In the genomic region with DNA sequence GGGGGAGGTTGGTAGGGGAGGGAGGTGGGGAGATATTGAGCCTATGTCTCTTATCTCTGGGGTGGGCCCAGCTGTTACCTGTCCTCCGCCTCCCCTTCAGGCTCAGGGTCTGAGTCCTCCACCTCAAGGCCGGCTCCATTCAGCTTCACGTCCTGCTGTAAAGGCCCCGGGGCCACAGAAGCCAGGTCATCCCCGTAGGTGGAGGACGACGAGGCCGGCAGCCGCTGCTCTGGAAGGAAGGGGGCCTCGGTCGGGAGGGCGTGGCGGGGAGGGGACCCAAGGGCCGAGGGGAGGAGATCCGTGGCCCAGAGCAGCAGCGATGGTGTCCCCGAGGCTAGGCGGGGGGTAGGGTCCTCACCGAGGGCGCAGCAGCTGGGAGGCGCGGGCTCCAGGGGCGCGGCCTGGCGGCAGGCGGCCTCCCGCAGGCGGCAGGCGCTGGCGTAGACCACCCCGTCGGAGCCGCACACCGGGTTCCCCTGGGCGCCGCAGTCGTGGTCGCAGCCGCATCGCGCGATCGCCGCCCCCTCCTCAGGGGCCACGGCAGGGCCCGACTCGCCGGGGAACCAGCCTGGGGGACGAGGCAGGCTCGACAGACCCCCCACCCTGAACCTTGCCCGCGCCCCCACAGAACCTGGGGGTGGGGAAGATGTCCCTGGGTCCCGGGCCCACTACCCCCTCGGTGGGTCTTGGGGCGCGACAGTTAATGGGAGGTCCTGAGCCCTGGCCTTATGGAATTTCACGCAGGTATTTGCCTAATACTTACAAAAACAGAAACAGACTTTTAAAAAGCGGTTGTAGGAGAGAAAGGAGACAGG, we compare ENCODE assay signal across 1 cellular context.
A peak's percentile ranks its signal among the peaks of the same experiment; 100 is the strongest.
TF ChIP-seq lines count a peak whose summit lies in the region.

No MANE protein-coding gene starts in this region.

TF ChIP-seq in HepG2, 621 proteins besides CTCF, POLR2A, EP300 and RAD21 (continues in another document):
- TF ChIP-seq, protein P1, sequence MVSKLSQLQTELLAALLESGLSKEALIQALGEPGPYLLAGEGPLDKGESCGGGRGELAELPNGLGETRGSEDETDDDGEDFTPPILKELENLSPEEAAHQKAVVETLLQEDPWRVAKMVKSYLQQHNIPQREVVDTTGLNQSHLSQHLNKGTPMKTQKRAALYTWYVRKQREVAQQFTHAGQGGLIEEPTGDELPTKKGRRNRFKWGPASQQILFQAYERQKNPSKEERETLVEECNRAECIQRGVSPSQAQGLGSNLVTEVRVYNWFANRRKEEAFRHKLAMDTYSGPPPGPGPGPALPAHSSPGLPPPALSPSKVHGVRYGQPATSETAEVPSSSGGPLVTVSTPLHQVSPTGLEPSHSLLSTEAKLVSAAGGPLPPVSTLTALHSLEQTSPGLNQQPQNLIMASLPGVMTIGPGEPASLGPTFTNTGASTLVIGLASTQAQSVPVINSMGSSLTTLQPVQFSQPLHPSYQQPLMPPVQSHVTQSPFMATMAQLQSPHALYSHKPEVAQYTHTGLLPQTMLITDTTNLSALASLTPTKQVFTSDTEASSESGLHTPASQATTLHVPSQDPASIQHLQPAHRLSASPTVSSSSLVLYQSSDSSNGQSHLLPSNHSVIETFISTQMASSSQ (IDR thresholded peaks at IDR 0.05; ENCODE audit: low read depth), result no peak
- TF ChIP-seq, protein P1 (CRISPR knock-in tag; IDR thresholded peaks at IDR 0.05; ENCODE audit: borderline replicate concordance), result no peak
- no peak for TF ChIP-seq MNT (IDR thresholded peaks at IDR 0.05)
- no peak for TF ChIP-seq MAX (IDR thresholded peaks at IDR 0.05)
- TF ChIP-seq U2AF2 (IDR thresholded peaks at IDR 0.05; ENCODE audit: low read depth, low read length), result no peak
- no peak for TF ChIP-seq NONO (IDR thresholded peaks at IDR 0.05)
- TF ChIP-seq NONO (CRISPR knock-in tag; conservative IDR thresholded peaks at IDR 0.05), result no peak
- TF ChIP-seq, protein P2, sequence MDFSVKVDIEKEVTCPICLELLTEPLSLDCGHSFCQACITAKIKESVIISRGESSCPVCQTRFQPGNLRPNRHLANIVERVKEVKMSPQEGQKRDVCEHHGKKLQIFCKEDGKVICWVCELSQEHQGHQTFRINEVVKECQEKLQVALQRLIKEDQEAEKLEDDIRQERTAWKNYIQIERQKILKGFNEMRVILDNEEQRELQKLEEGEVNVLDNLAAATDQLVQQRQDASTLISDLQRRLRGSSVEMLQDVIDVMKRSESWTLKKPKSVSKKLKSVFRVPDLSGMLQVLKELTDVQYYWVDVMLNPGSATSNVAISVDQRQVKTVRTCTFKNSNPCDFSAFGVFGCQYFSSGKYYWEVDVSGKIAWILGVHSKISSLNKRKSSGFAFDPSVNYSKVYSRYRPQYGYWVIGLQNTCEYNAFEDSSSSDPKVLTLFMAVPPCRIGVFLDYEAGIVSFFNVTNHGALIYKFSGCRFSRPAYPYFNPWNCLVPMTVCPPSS (IDR thresholded peaks at IDR 0.05), result no peak
- no peak for TF ChIP-seq ZSCAN20 (CRISPR knock-in tag; IDR thresholded peaks at IDR 0.05; ENCODE audit: borderline replicate concordance)
- no peak for TF ChIP-seq CEBPG (CRISPR knock-in tag; IDR thresholded peaks at IDR 0.05)
- no peak for TF ChIP-seq ELF3 (CRISPR knock-in tag; IDR thresholded peaks at IDR 0.05)
- TF ChIP-seq PHB2 (IDR thresholded peaks at IDR 0.05; ENCODE audit: partially characterized antibody), result no peak
- no peak for TF ChIP-seq PLRG1 (conservative IDR thresholded peaks at IDR 0.05)
- TF ChIP-seq, protein P3, sequence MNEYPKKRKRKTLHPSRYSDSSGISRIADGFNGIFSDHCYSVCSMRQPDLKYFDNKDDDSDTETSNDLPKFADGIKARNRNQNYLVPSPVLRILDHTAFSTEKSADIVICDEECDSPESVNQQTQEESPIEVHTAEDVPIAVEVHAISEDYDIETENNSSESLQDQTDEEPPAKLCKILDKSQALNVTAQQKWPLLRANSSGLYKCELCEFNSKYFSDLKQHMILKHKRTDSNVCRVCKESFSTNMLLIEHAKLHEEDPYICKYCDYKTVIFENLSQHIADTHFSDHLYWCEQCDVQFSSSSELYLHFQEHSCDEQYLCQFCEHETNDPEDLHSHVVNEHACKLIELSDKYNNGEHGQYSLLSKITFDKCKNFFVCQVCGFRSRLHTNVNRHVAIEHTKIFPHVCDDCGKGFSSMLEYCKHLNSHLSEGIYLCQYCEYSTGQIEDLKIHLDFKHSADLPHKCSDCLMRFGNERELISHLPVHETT (CRISPR knock-in tag; conservative IDR thresholded peaks at IDR 0.05), result no peak
- no peak for TF ChIP-seq ELF4 (CRISPR knock-in tag; IDR thresholded peaks at IDR 0.05; ENCODE audit: borderline replicate concordance)
- TF ChIP-seq RARA (CRISPR knock-in tag; IDR thresholded peaks at IDR 0.05), result no peak
- no peak for TF ChIP-seq MED1 (CRISPR knock-in tag; IDR thresholded peaks at IDR 0.05)
- peak; percentile 39; the same call in 1 of the 2 replicates for TF ChIP-seq SP4 (CRISPR knock-in tag; IDR thresholded peaks at IDR 0.05)
- no peak for TF ChIP-seq DPF2 (CRISPR knock-in tag; IDR thresholded peaks at IDR 0.05; ENCODE audit: borderline replicate concordance, low read depth)
- no peak for TF ChIP-seq ZFP36 (IDR thresholded peaks at IDR 0.05; ENCODE audit: borderline replicate concordance, low read depth, low read length, partially characterized antibody)
- TF ChIP-seq PAWR (CRISPR knock-in tag; IDR thresholded peaks at IDR 0.05; ENCODE audit: borderline replicate concordance), result no peak
- TF ChIP-seq HNRNPK (IDR thresholded peaks at IDR 0.05; ENCODE audit: low read depth, low read length, poor library complexity, severe bottlenecking), result no peak
- TF ChIP-seq, protein P4, sequence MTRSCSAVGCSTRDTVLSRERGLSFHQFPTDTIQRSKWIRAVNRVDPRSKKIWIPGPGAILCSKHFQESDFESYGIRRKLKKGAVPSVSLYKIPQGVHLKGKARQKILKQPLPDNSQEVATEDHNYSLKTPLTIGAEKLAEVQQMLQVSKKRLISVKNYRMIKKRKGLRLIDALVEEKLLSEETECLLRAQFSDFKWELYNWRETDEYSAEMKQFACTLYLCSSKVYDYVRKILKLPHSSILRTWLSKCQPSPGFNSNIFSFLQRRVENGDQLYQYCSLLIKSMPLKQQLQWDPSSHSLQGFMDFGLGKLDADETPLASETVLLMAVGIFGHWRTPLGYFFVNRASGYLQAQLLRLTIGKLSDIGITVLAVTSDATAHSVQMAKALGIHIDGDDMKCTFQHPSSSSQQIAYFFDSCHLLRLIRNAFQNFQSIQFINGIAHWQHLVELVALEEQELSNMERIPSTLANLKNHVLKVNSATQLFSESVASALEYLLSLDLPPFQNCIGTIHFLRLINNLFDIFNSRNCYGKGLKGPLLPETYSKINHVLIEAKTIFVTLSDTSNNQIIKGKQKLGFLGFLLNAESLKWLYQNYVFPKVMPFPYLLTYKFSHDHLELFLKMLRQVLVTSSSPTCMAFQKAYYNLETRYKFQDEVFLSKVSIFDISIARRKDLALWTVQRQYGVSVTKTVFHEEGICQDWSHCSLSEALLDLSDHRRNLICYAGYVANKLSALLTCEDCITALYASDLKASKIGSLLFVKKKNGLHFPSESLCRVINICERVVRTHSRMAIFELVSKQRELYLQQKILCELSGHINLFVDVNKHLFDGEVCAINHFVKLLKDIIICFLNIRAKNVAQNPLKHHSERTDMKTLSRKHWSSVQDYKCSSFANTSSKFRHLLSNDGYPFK (CRISPR knock-in tag; IDR thresholded peaks at IDR 0.05; ENCODE audit: borderline replicate concordance), result no peak
- TF ChIP-seq DDIT3 (CRISPR knock-in tag; IDR thresholded peaks at IDR 0.05), result no peak
- no peak for TF ChIP-seq ZNF576 (CRISPR knock-in tag; IDR thresholded peaks at IDR 0.05)
- TF ChIP-seq ZNF564 (CRISPR knock-in tag; IDR thresholded peaks at IDR 0.05), result no peak
- no peak for TF ChIP-seq ZBTB40 (IDR thresholded peaks at IDR 0.05)
- TF ChIP-seq ZBTB40 (CRISPR knock-in tag; IDR thresholded peaks at IDR 0.05), result no peak
- TF ChIP-seq ZNF569 (CRISPR knock-in tag; IDR thresholded peaks at IDR 0.05; ENCODE audit: borderline replicate concordance), result no peak
